Comparison of ENCODE assay signal across 18 cellular contexts in the genomic region with DNA sequence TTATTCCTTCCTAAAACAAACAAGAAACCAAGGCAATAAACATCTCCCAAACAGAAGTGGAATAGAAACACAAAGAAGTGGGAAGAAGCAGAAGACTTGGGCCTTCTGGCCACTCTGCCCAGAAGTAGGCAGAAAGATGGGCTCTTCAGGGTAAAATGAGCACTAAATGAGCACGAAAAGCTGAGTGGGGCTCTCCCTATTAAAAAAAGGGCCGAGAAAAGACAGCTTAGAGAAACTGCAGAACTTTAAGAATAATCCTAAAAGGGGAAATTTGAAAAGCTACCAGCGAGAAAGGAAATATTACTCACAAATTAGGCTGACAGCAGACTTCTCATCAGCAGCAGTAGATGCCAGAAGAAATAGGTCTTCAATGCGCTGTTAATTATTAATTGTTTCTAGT.
"Had no signal": no experiment of that assay in that cellular context is flagged by ENCODE, and none has a peak within 500 bp of the region (broad histone marks: within the 10 kb centered on the region; RNA-seq: fewer than 3 reads in every experiment).

No MANE protein-coding gene starts in this region.

- H3K4me3 Mint-ChIP-seq: activated CD4-positive, alpha-beta memory T cell treated with anti-CD3 and anti-CD28 coated beads for 36 hours; activated naive CD4-positive, alpha-beta T cell treated with anti-CD3 and anti-CD28 coated beads, Interleukin-2, amount 50 U/mL, for 24 hours; effector memory CD8-positive, alpha-beta T cell; natural killer cell; T-helper 17 cell; WTC11 had no signal

- H3K4me3 ChIP-seq: gastrocnemius medialis, heart right ventricle, mucosa of descending colon, smooth muscle cell, stomach, thoracic aorta had no signal

- H3K4me1 ChIP-seq: gastrocnemius medialis had no signal

- H3K36me3 Mint-ChIP-seq: natural killer cell had no signal

- H3K4me1 Mint-ChIP-seq: WTC11 had no signal

- DNase-seq: activated CD4-positive, alpha-beta memory T cell treated with anti-CD3 and anti-CD28 coated beads for 36 hours; activated CD8-positive, alpha-beta memory T cell treated with anti-CD3 and anti-CD28 coated beads, Interleukin-2, amount 50 U/mL, for 4 hours; brain microvascular endothelial cell; effector memory CD8-positive, alpha-beta T cell; gastrocnemius medialis; heart right ventricle; mucosa of descending colon; natural killer cell; nucleus accumbens; right cardiac atrium; stimulated activated CD4-positive, alpha-beta T cell treated with anti-CD3 and anti-CD28 coated beads, Interleukin-2, amount 100 ng/mL, for 24 hours; stomach; T-helper 17 cell had no signal

- H3K4me2 ChIP-seq: smooth muscle cell had no signal

- H3K9me3 ChIP-seq: gastrocnemius medialis, heart right ventricle, mucosa of descending colon, stomach, thoracic aorta had no signal

- ATAC-seq: effector memory CD8-positive, alpha-beta T cell; gastrocnemius medialis; heart right ventricle; mucosa of descending colon; natural killer cell; right cardiac atrium; T-helper 17 cell; WTC11 had no signal

- H3K27me3 Mint-ChIP-seq: activated CD4-positive, alpha-beta memory T cell treated with anti-CD3 and anti-CD28 coated beads for 36 hours; activated naive CD4-positive, alpha-beta T cell treated with anti-CD3 and anti-CD28 coated beads, Interleukin-2, amount 50 U/mL, for 24 hours; effector memory CD8-positive, alpha-beta T cell; T-helper 17 cell had no signal

- H3K9me3 Mint-ChIP-seq: activated CD4-positive, alpha-beta memory T cell treated with anti-CD3 and anti-CD28 coated beads for 36 hours; activated naive CD4-positive, alpha-beta T cell treated with anti-CD3 and anti-CD28 coated beads, Interleukin-2, amount 50 U/mL, for 24 hours; effector memory CD8-positive, alpha-beta T cell; natural killer cell; WTC11 had no signal

- H3K27ac Mint-ChIP-seq: activated CD4-positive, alpha-beta memory T cell treated with anti-CD3 and anti-CD28 coated beads for 36 hours; effector memory CD8-positive, alpha-beta T cell; T-helper 17 cell; WTC11 had no signal

- H3K27me3 ChIP-seq: brain microvascular endothelial cell, gastrocnemius medialis, heart right ventricle, stomach had no signal

- H3K27ac ChIP-seq: brain microvascular endothelial cell, epithelial cell of prostate, gastrocnemius medialis, thoracic aorta had no signal
